Comparison of ENCODE assay signal across 1 cellular context in the genomic region with DNA sequence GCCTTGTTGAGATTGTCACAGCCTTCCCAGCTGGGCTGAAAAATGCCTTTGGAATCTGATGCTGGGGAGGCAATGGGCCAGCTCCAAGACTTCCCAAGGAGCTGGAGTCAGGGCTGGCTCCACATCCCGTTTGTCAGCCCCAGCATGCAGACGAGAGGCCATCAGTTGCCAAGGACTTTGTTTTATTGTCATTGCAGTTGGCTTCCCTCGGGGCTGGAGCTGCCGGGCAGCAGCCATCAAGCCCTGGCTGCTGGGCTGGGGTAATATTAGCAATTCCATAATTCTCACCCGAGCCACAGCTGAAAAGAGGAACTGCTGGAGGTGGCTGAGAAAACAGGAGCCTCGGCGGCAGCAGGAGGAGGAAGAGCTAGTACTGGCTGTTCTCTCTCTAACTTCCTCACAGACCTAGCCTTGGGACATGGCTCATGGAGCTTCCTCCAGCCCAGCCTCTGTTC.
TF ChIP-seq lines count a peak whose summit lies in the region.

No MANE protein-coding gene starts in this region.

TF ChIP-seq in K562, 482 proteins besides CTCF, POLR2A, EP300 and RAD21 (continued from another document):
- TF ChIP-seq RERE (CRISPR knock-in tag; IDR thresholded peaks at IDR 0.05; ENCODE audit: borderline replicate concordance), result no peak
TF ChIP-seq in K562: peak in this region for 1.
